8 cellular contexts compared by ENCODE assay signal in the genomic region with DNA sequence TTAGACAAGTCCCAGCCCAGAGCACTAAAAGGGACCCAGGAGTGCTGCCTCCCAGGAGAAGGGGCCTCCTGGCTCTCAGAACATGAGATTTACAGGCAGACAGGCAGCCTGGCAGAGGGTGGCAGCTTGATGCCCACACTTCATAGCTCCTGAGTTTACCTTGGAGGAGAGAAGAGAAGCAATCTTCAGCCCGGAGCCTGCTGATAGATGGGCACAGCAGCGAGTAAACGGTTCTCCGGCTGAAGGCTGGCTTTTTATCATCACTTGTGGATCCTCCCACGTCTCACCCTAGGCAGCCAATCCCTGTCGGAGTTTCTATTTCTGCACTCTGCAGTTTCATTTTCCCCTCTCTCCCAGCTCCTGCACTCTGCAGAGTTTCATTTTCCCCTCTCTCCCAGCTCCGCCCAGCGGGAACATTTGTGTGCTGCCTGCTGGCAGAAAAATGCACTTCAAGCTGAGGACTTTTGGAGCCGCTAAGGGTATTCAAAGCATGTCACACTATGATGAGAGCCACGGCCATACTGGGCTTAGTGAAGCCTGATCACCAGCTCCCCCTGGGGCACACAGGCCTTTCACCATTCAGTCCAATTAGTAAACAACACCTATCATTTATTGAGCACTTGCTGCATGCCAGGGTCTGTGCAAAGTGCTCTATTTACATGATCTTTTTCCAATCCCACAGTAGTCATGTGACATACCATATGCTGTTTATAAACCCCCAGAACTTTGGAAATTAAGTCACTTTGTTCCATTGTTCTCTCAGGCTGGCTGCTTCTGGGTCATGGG.
DNase-seq lines count a peak whose midpoint lies in the region; ATAC-seq and TF ChIP-seq lines count a peak whose summit lies in the region.

IFI6 (minus strand) TSS at position 229 of the 786 bp plus-strand sequence. CDS start 2,878 bp downstream, outside the sequence.

- DNase-seq in AG10803 (ENCODE audit: low read depth) (peak; percentile 95), NCI-H510A (lab: John Stamatoyannopoulos, UW) (peak; percentile 95)
- peak; percentile 47 to 51 for DNase-seq in activated CD4-positive, alpha-beta T cell treated with anti-CD3 and anti-CD28 coated beads for 24 hours (ENCODE audit: low read depth in 2 of 2)
- DNase-seq in stimulated activated CD4-positive, alpha-beta T cell treated with anti-CD3 and anti-CD28 coated beads, Interleukin-1b, Interleukin-23, amount 100 ng/mL, for 4 hours (ENCODE audit: low read depth in 2 of 2), result peak; percentile 36 to 64

- ATAC-seq in GM18909 (IDR thresholded peaks at IDR 0.05; ENCODE audit: poor library complexity, unreplicated experiment) (peak; percentile 86), HG03342 (IDR thresholded peaks at IDR 0.05; ENCODE audit: unreplicated experiment) (peak; percentile 82)

- TF ChIP-seq CTCF in AG10803 (conservative IDR thresholded peaks at IDR 0.05; ENCODE audit: low read length), result peak; percentile 47

- H3K4me3 ChIP-seq in AG10803 (ENCODE audit: low read length), result peak within 1 kb of the TSS; percentile 78

- no peaks in the 10 kb centered on the region for H3K27me3 ChIP-seq in layer of hippocampus (ENCODE audit: control insufficient read depth, insufficient read depth, low read length)

- H3K27ac ChIP-seq in cingulate gyrus (ENCODE audit: low read depth, low read length) (peak within 1 kb of the TSS; percentile 89), layer of hippocampus (ENCODE audit: low read depth, low read length) (peak within 1 kb of the TSS; percentile 85)

Comparison
In these comparisons a context has a peak if more than half of its experiments do, and no peak if none do; other contexts are left out.
1. Peak in every context shown above with its lines: DNase-seq, ATAC-seq, H3K4me3 ChIP-seq and H3K27ac ChIP-seq.